ENCODE assay signal across 11 cellular contexts in the genomic region with DNA sequence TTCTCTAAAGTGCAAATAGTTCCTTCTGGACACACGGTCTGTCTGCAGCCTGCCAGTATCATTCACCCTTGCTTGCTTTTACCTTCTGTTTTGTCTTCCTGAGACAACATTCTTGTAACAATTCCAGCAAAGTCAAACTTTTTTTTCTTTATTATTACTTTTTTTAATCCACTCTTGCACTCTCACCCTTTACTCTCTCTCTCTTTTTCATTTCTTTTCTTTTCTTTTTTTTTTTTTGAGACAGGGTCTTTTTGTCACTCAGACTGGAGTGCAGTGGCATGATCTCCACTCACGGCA. TPM values are rescaled to one million over a fixed set of nuclear protein-coding genes. Genes with fewer than 3 reads are reported as not detected.
A peak's percentile ranks its signal among the peaks of the same experiment; 100 is the strongest.
DNase-seq lines count a peak whose midpoint lies in the region; ATAC-seq and TF ChIP-seq lines count a peak whose summit lies in the region.
"Had no signal": no experiment of that assay in that cellular context is flagged by ENCODE, and none has a peak within 500 bp of the region (broad histone marks: within the 10 kb centered on the region; RNA-seq: fewer than 3 reads in every experiment).

No MANE protein-coding gene starts in this region.

- BruUV-seq in HCT116 (replicated peaks; lab: Mats Ljungman, UMichigan), result no TSS peak

- no peaks in the 10 kb centered on the region for H3K9me2 ChIP-seq in HCT116 (ENCODE audit: insufficient read depth)

- H3K4me3 ChIP-seq in HCT116 (replicated peaks in 1 of 2; ENCODE audit: low read depth in 1 of 2, low read length in 2 of 2), result no peak overlapping the region
- H3K4me3 ChIP-seq in naive thymus-derived CD4-positive, alpha-beta T cell (ENCODE audit: low read length), result no peak overlapping the region
- H3K4me3 ChIP-seq: esophagus muscularis mucosa had no signal

- H3K4me1 ChIP-seq in HCT116 (ENCODE audit: control insufficient read depth in 1 of 2, insufficient read depth in 2 of 2, low read length in 2 of 2), result peaks cover 12 to 17% of the 10 kb centered on the region in 2 experiments
- peaks cover 32 to 49% of the 10 kb centered on the region in 2 donors for H3K4me1 ChIP-seq in naive thymus-derived CD4-positive, alpha-beta T cell (ENCODE audit: control insufficient read depth in 2 of 2, insufficient read depth in 2 of 2, low read length in 2 of 2)

- no peaks in the 10 kb centered on the region for H3K36me3 ChIP-seq in HCT116 (ENCODE audit: control insufficient read depth in 1 of 2, insufficient read depth in 2 of 2, low read length in 2 of 2)
- H3K36me3 ChIP-seq in naive thymus-derived CD4-positive, alpha-beta T cell (ENCODE audit: control insufficient read depth in 2 of 3, insufficient read depth in 3 of 3, low read length in 3 of 3), result no peaks in the 10 kb centered on the region
- H3K36me3 ChIP-seq: esophagus muscularis mucosa had no signal

- RAD21 ChIA-PET in HCT116 (lab: Charles Lee; ENCODE audit: low non-redundant PET in 1 of 2, low total read pairs in 2 of 2, uncharacterized antibody in 2 of 2, unreplicated experiment in 2 of 2), result no interaction called here

- H3K27ac ChIP-seq in 22Rv1 (peak overlapping the region; percentile 80), HCT116 (ENCODE audit: low read depth, low read length) (no peak overlapping the region)
- H3K27ac ChIP-seq in naive thymus-derived CD4-positive, alpha-beta T cell (ENCODE audit: low read depth, low read length), result peak overlapping the region; percentile 52

- no peaks in the 10 kb centered on the region for H3K36me3 Mint-ChIP-seq in brain
- H3K36me3 Mint-ChIP-seq in naive thymus-derived CD4-positive, alpha-beta T cell, result peaks cover 0 to 7% (median 0%) of the 10 kb centered on the region in 5 donors

- peak overlapping the region; percentile 99 for H2AFZ ChIP-seq in HCT116 (ENCODE audit: low read depth, low read length, poor library complexity, severe bottlenecking)

- TF ChIP-seq CTCF in 22Rv1 (IDR thresholded peaks at IDR 0.05) (no peak; the same call in 1 of the 2 replicates), HCT116 (IDR thresholded peaks at IDR 0.05 in 2 of 3, conservative IDR thresholded peaks at IDR 0.05 in 1 of 3; ENCODE audit: borderline replicate concordance in 1 of 3, insufficient read depth in 1 of 3, low read depth in 2 of 3, low read length in 2 of 3) (no peak), brain (conservative IDR thresholded peaks at IDR 0.05) (no peak)

- peak overlapping the region; percentile 35; the same call in 1 of the 2 replicates for H3K9ac ChIP-seq in HCT116 (ENCODE audit: low read length)

- in situ Hi-C loops in G401 (cut with HindIII; ENCODE audit: low sequenced_read_pairs), result no loop called here

- TF ChIP-seq RAD21 in HCT116 (IDR thresholded peaks at IDR 0.05; ENCODE audit: low read depth), result no peak

- H3K27ac Mint-ChIP-seq in brain, result peak overlapping the region in 3 of 5 experiments; percentile 42 to 95 (median 63)
- H3K27ac Mint-ChIP-seq in naive thymus-derived CD4-positive, alpha-beta T cell, result peak overlapping the region; percentile 65 to 98 (median 95)

- no peak for ATAC-seq in HCT116
- no peak for ATAC-seq in naive thymus-derived CD4-positive, alpha-beta T cell
- ATAC-seq in HG03196 (IDR thresholded peaks at IDR 0.05; ENCODE audit: unreplicated experiment), result no peak
- no peak for ATAC-seq in HG02970 (IDR thresholded peaks at IDR 0.05; ENCODE audit: low FRiP score, unreplicated experiment)

- no peaks in the 10 kb centered on the region for H4K20me1 ChIP-seq in HCT116 (ENCODE audit: insufficient read depth)

- POLR2A ChIA-PET in HCT116 (lab: Charles Lee), result no interaction called here
- POLR2A ChIA-PET in naive thymus-derived CD4-positive, alpha-beta T cell (lab: Charles Lee), result interaction anchor here (0.5 to 1.9 kb wide), 3 partner anchors 18 to 49 kb away, joined by 6 to 7 read pairs (median 6); no protein-coding TSS in a partner anchor

- peaks cover 0 to 6% (median 2%) of the 10 kb centered on the region in 5 experiments for H3K9me3 Mint-ChIP-seq in brain
- no peaks in the 10 kb centered on the region for H3K9me3 Mint-ChIP-seq in naive thymus-derived CD4-positive, alpha-beta T cell

- no peaks in the 10 kb centered on the region for H3K9me3 ChIP-seq in HCT116 (ENCODE audit: control insufficient read depth in 1 of 2, insufficient read depth in 1 of 2, low read depth in 1 of 2, low read length in 2 of 2)
- no peaks in the 10 kb centered on the region for H3K9me3 ChIP-seq in naive thymus-derived CD4-positive, alpha-beta T cell (ENCODE audit: control insufficient read depth in 2 of 3, low read length in 3 of 3)
- H3K9me3 ChIP-seq: esophagus muscularis mucosa had no signal

- H3K27me3 ChIP-seq in HCT116 (ENCODE audit: insufficient read depth, low read length), result no peaks in the 10 kb centered on the region
- H3K27me3 ChIP-seq in naive thymus-derived CD4-positive, alpha-beta T cell (ENCODE audit: control insufficient read depth in 2 of 2, insufficient read depth in 2 of 2, low read length in 2 of 2), result no peaks in the 10 kb centered on the region
- H3K27me3 ChIP-seq: esophagus muscularis mucosa had no signal

- peak overlapping the region in 1 of 5 experiments; percentile 40 for H3K4me3 Mint-ChIP-seq in brain
- peak overlapping the region in 9 of 10 donors; percentile 65 to 84 (median 74) for H3K4me3 Mint-ChIP-seq in naive thymus-derived CD4-positive, alpha-beta T cell

- no peak for TF ChIP-seq POLR2A in HCT116 (IDR thresholded peaks at IDR 0.05; ENCODE audit: borderline replicate concordance, extremely low read depth, insufficient read depth, insufficient read length)

- intact Hi-C loops in HCT116 (cut with micrococcal nuclease), result no loop called here
- intact Hi-C loops in naive thymus-derived CD4-positive, alpha-beta T cell (cut with micrococcal nuclease), result loop anchor here in 1 of 2 donors (1.0 kb wide), 3 partner anchors 22 to 50 kb away; no protein-coding TSS in a partner anchor

- DNase-seq in HCT116 (ENCODE audit: low read depth, low spot score) (no peak), G401 (ENCODE audit: low spot score) (no peak), amygdala (lab: John Stamatoyannopoulos, UW) (no peak)
- no peak for DNase-seq in naive thymus-derived CD4-positive, alpha-beta T cell
- DNase-seq: activated gamma-delta T cell, cerebellar nuclear complex had no signal

- H3K27me3 Mint-ChIP-seq in brain, result peaks cover 31% of the 10 kb centered on the region
- H3K27me3 Mint-ChIP-seq in naive thymus-derived CD4-positive, alpha-beta T cell, result no peaks in the 10 kb centered on the region

- CTCF ChIA-PET in HCT116 (lab: Charles Lee), result interaction anchor here (0.8 kb wide), 1 partner anchor 50 kb away, joined by 3 read pairs; no protein-coding TSS in a partner anchor
- CTCF ChIA-PET in naive thymus-derived CD4-positive, alpha-beta T cell (lab: Charles Lee), result interaction anchor here (1.0 kb wide), 2 partner anchors 49 to 50 kb away, joined by 3 to 6 read pairs; no protein-coding TSS in a partner anchor

- peaks cover 28% of the 10 kb centered on the region for H3K4me1 Mint-ChIP-seq in brain
- H3K4me1 Mint-ChIP-seq in naive thymus-derived CD4-positive, alpha-beta T cell, result peaks cover 25 to 50% (median 41%) of the 10 kb centered on the region in 7 donors

- H3K79me2 ChIP-seq in HCT116 (ENCODE audit: insufficient read depth, low read length), result no peaks in the 10 kb centered on the region

- peak overlapping the region; percentile 57 for H3K4me2 ChIP-seq in HCT116 (ENCODE audit: low read length)

TF ChIP-seq in HCT116, 20 proteins besides CTCF, POLR2A, EP300 and RAD21 (continues in another document):
- TF ChIP-seq EZH2phosphoT487 (IDR thresholded peaks at IDR 0.05; ENCODE audit: borderline replicate concordance) (no peak), ZNF274 (IDR thresholded peaks at IDR 0.05; ENCODE audit: low read depth, low read length) (no peak), SP1 (IDR thresholded peaks at IDR 0.05; ENCODE audit: low read depth) (no peak), CBX3 (IDR thresholded peaks at IDR 0.05; ENCODE audit: low read depth) (no peak), FOSL1 (IDR thresholded peaks at IDR 0.05; ENCODE audit: low read depth) (no peak), TCF7L2 (IDR thresholded peaks at IDR 0.05; ENCODE audit: borderline replicate concordance, extremely low read depth, insufficient read depth, insufficient read length) (no peak), EGR1 (IDR thresholded peaks at IDR 0.05; ENCODE audit: low read depth) (no peak), EZH2 (IDR thresholded peaks at IDR 0.05) (no peak), ELF1 (IDR thresholded peaks at IDR 0.05; ENCODE audit: borderline replicate concordance, low read depth) (no peak), SIN3A (IDR thresholded peaks at IDR 0.05; ENCODE audit: low read depth) (no peak)
- TF ChIP-seq, protein P1, sequence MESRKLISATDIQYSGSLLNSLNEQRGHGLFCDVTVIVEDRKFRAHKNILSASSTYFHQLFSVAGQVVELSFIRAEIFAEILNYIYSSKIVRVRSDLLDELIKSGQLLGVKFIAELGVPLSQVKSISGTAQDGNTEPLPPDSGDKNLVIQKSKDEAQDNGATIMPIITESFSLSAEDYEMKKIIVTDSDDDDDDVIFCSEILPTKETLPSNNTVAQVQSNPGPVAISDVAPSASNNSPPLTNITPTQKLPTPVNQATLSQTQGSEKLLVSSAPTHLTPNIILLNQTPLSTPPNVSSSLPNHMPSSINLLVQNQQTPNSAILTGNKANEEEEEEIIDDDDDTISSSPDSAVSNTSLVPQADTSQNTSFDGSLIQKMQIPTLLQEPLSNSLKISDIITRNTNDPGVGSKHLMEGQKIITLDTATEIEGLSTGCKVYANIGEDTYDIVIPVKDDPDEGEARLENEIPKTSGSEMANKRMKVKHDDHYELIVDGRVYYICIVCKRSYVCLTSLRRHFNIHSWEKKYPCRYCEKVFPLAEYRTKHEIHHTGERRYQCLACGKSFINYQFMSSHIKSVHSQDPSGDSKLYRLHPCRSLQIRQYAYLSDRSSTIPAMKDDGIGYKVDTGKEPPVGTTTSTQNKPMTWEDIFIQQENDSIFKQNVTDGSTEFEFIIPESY (IDR thresholded peaks at IDR 0.05; ENCODE audit: extremely low read depth, insufficient replicate concordance, low read length), result no peak
- TF ChIP-seq, protein P2, sequence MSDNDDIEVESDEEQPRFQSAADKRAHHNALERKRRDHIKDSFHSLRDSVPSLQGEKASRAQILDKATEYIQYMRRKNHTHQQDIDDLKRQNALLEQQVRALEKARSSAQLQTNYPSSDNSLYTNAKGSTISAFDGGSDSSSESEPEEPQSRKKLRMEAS (IDR thresholded peaks at IDR 0.05), result no peak

RNA-seq across cellular contexts. Expression of gene MCHR1, which starts 53.7 kb away (rescaled TPM):
- total RNA-seq in HCT116 (2021; ENCODE audit: unreplicated experiment), result not detected
- not detected in 2 replicates for polyA plus RNA-seq in HCT116 (2012)
- polyA plus RNA-seq in brain (ENCODE audit: insufficient read depth, low read depth, low replicate concordance), result 1.8 TPM
- not detected for total RNA-seq in naive thymus-derived CD4-positive, alpha-beta T cell
- polyA plus RNA-seq in naive thymus-derived CD4-positive, alpha-beta T cell, result not detected
- total RNA-seq in G401 (2014; rRNA removed; shearing (Covaris generic)), result 0.34 TPM in 1 of 2 replicates, not detected in the other
